Comparison of ENCODE assay signal across 12 cellular contexts in the genomic region with DNA sequence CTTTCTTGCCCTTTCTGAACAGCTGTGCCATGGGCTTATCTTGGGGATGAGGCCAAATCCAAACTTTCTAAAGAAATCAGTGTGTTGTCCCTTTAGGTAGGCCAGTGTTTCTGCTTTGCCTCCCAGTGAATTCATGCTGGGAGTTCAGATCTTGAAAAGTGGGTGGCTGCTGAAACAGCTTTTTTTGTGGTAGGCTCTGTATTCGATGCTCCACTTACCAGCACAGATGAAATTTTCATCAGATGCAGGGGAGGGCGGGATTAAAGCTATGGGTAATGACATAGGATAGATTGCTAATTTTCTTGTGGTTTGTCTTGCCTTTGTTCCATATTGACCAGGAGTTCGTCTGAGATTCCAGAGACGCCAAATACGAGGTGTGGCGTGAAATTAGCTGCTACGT. TPM values are rescaled to one million over a fixed set of nuclear protein-coding genes. Genes with fewer than 3 reads are reported as not detected.
DNase-seq lines count a peak whose midpoint lies in the region; ATAC-seq and TF ChIP-seq lines count a peak whose summit lies in the region.
"Had no signal": no experiment of that assay in that cellular context is flagged by ENCODE, and none has a peak within 500 bp of the region (broad histone marks: within the 10 kb centered on the region; RNA-seq: fewer than 3 reads in every experiment).

No MANE protein-coding gene starts in this region.

- H3K36me3 Mint-ChIP-seq in Caco-2 (ENCODE audit: insufficient read depth, unreplicated experiment): peaks cover 5% of the 10 kb centered on the region
- peaks cover 5% of the 10 kb centered on the region for H3K36me3 Mint-ChIP-seq in effector memory CD8-positive, alpha-beta T cell (ENCODE audit: insufficient read depth)

- intact Hi-C loops in Caco-2 (cut with micrococcal nuclease; ENCODE audit: unreplicated experiment): loop anchor here (10.0 kb wide), 1 partner anchor 130 kb away; no protein-coding TSS in a partner anchor
- intact Hi-C loops in posterior vena cava (cut with DNase I): loop anchor here in 1 of 2 donors (5.0 kb wide), 1 partner anchor 63 kb away; no protein-coding TSS in a partner anchor
- intact Hi-C loops in heart left ventricle (cut with DNase I): loop anchor here in 4 of 10 donors (5.0 to 10.0 kb wide), 3 partner anchors 120 to 133 kb away; no protein-coding TSS in a partner anchor

- BruUV-seq in Caco-2 (replicated peaks; lab: Mats Ljungman, UMichigan): no TSS peak

- H3K4me1 ChIP-seq in Caco-2 (peaks cover 24% of the 10 kb centered on the region), KMS-11 (ENCODE audit: low read depth, poor library complexity, severe bottlenecking) (peaks cover 26% of the 10 kb centered on the region), heart left ventricle (peaks cover 4 to 74% (median 51%) of the 10 kb centered on the region in 12 donors)

- ATAC-seq in effector memory CD8-positive, alpha-beta T cell (replicated peaks): no peak
- ATAC-seq in heart left ventricle: no peak
- ATAC-seq: lower lobe of right lung had no signal

- no peak overlapping the region for H3K4me3 ChIP-seq in Caco-2 (ENCODE audit: low read depth, low read length)
- no peak overlapping the region for H3K4me3 ChIP-seq in KMS-11 (IDR thresholded peaks at IDR 0.05; ENCODE audit: insufficient read depth, low read depth, low read length)
- H3K4me3 ChIP-seq in heart left ventricle: peak overlapping the region in 4 of 12 donors; percentile 9 to 97 (median 95)

- H3K27me3 ChIP-seq in Caco-2 (replicated peaks; ENCODE audit: control insufficient read depth, insufficient read depth, low read length): no peaks in the 10 kb centered on the region
- no peaks in the 10 kb centered on the region for H3K27me3 ChIP-seq in KMS-11 (ENCODE audit: insufficient read depth, low read depth)
- no peaks in the 10 kb centered on the region for H3K27me3 ChIP-seq in heart left ventricle

- peaks cover 39% of the 10 kb centered on the region for H3K4me1 Mint-ChIP-seq in Caco-2 (ENCODE audit: low read depth, unreplicated experiment)
- peaks cover 39 to 50% of the 10 kb centered on the region in 2 donors for H3K4me1 Mint-ChIP-seq in effector memory CD8-positive, alpha-beta T cell (ENCODE audit: low read depth in 2 of 2)

- H3K79me2 ChIP-seq in KMS-11 (ENCODE audit: insufficient read depth, low read depth): no peaks in the 10 kb centered on the region

- 69 to 74% (median 71%) methylated on average over 7 of the region's 7 CpGs for WGBS in heart left ventricle, 4 donors

- H3K4me3 Mint-ChIP-seq in Caco-2 (ENCODE audit: unreplicated experiment): peak overlapping the region; percentile 92
- H3K4me3 Mint-ChIP-seq in effector memory CD8-positive, alpha-beta T cell: peak overlapping the region; percentile 78 to 79

- no peak for TF ChIP-seq POLR2A in heart left ventricle (IDR thresholded peaks at IDR 0.05)

- H3K36me3 ChIP-seq in Caco-2 (ENCODE audit: control insufficient read depth, insufficient read depth, low read length) (no peaks in the 10 kb centered on the region), KMS-11 (ENCODE audit: insufficient read depth) (no peaks in the 10 kb centered on the region), heart left ventricle (no peaks in the 10 kb centered on the region)
- H3K36me3 ChIP-seq: lower lobe of right lung had no signal

- no peak for DNase-seq in Caco-2
- no peak for DNase-seq in effector memory CD8-positive, alpha-beta T cell
- DNase-seq in posterior vena cava (ENCODE audit: low spot score): peak; percentile 29
- no peak for DNase-seq in HuH-7.5 (ENCODE audit: low spot score)
- DNase-seq in UCSD-AML1 (lab: John Stamatoyannopoulos, UW; ENCODE audit: unreplicated experiment): no peak
- DNase-seq in heart left ventricle: no peak
- DNase-seq: aorta; effector memory CD4-positive, alpha-beta T cell; lower lobe of right lung; NCI-H2227 treated with DMSO at 0.1 percent for 48 hours had no signal

- no peaks in the 10 kb centered on the region for H3K9me3 Mint-ChIP-seq in Caco-2 (ENCODE audit: unreplicated experiment)
- H3K9me3 Mint-ChIP-seq in effector memory CD8-positive, alpha-beta T cell: no peaks in the 10 kb centered on the region

- no peak overlapping the region for H3K27ac ChIP-seq in KMS-11
- no peak overlapping the region for H3K27ac ChIP-seq in heart left ventricle
- H3K27ac ChIP-seq: lower lobe of right lung had no signal

- POLR2A ChIA-PET in Caco-2 (lab: Charles Lee): no interaction called here

- no peak overlapping the region for H3K9ac ChIP-seq in KMS-11

- H3K9me3 ChIP-seq in Caco-2 (no peaks in the 10 kb centered on the region), heart left ventricle (no peaks in the 10 kb centered on the region)
- H3K9me3 ChIP-seq: lower lobe of right lung had no signal

- TF ChIP-seq CTCF in Caco-2 (IDR thresholded peaks at IDR 0.05; ENCODE audit: insufficient read depth in 1 of 2, low read depth in 1 of 2, low read length in 1 of 2, severe bottlenecking in 1 of 2, unreplicated experiment in 1 of 2) (no peak), KMS-11 (conservative IDR thresholded peaks at IDR 0.05; ENCODE audit: low read depth, low read length) (no peak), heart left ventricle (IDR thresholded peaks at IDR 0.05) (no peak)

- no peaks in the 10 kb centered on the region for H3K27me3 Mint-ChIP-seq in Caco-2 (ENCODE audit: insufficient read depth, unreplicated experiment)
- no peaks in the 10 kb centered on the region for H3K27me3 Mint-ChIP-seq in effector memory CD8-positive, alpha-beta T cell

- CTCF ChIA-PET in Caco-2 (lab: Charles Lee): interaction anchor here (0.9 to 6.4 kb wide), 2 partner anchors 60 kb away, joined by 3 to 183 read pairs; no protein-coding TSS in a partner anchor

- no peak overlapping the region for H2AFZ ChIP-seq in KMS-11 (ENCODE audit: low read depth)

- no peak overlapping the region for H3K27ac Mint-ChIP-seq in Caco-2 (ENCODE audit: unreplicated experiment)
- H3K27ac Mint-ChIP-seq in effector memory CD8-positive, alpha-beta T cell: peak overlapping the region; percentile 6 to 23

- H4K20me1 ChIP-seq in KMS-11 (ENCODE audit: insufficient read depth): no peaks in the 10 kb centered on the region

- H3K4me2 ChIP-seq in KMS-11: peak overlapping the region; percentile 81; the same call in 1 of the 2 replicates

RNA-seq across cellular contexts. Expression of a gene that starts 2.8 kb away (rescaled TPM):
- total RNA-seq in Caco-2 (2022): 29.2 and 32.4 TPM in 2 replicates
- total RNA-seq in posterior vena cava: 10 to 100 TPM; 12.2 to 15.3 TPM
- total RNA-seq in heart left ventricle: 10 to 100 TPM; 11.4 to 19.2 (median 15.0) TPM
- polyA plus RNA-seq in heart left ventricle: 10 to 100 TPM in 1 of 2 donors, 1 to 10 TPM in 1; 5.1 to 10.2 TPM

RNA-seq across cellular contexts. Expression of a gene that starts 10.7 kb away (rescaled TPM):
- total RNA-seq in Caco-2 (2022) (0.05 TPM in 1 of 2 replicates, not detected in the other), posterior vena cava (under 1 TPM in 1 of 2 donors, not detected in 1; 0.05 TPM), heart left ventricle (under 1 TPM in 4 of 9 donors, not detected in 5; 0.04 to 0.25 (median 0.08) TPM)
- polyA plus RNA-seq in heart left ventricle: under 1 TPM; 0.03 to 0.08 TPM
- total RNA-seq: aorta, RPMI7951 had no signal

RNA-seq across cellular contexts. Expression of a gene that starts 57.5 kb away (rescaled TPM):
- 82.7 and 83.6 TPM in 2 replicates for total RNA-seq in Caco-2 (2022)
- total RNA-seq in posterior vena cava: 10 to 100 TPM; 14.9 to 18.0 TPM
- 10 to 100 TPM; 26.0 to 46.3 (median 35.1) TPM for total RNA-seq in heart left ventricle
- 10 to 100 TPM; 27.1 to 36.8 TPM for polyA plus RNA-seq in heart left ventricle
